In genomic region chr3:124786491-124787241, GRCh38 we compare ENCODE assay signal across 9 cellular contexts. TPM values are rescaled to one million over a fixed set of nuclear protein-coding genes. Genes with fewer than 3 reads are reported as not detected.
DNase-seq lines count a peak whose midpoint lies in the region; ATAC-seq and TF ChIP-seq lines count a peak whose summit lies in the region.
"Had no signal": no experiment of that assay in that cellular context is flagged by ENCODE, and none has a peak within 500 bp of the region (broad histone marks: within the 10 kb centered on the region; RNA-seq: fewer than 3 reads in every experiment).

No MANE protein-coding gene starts in this region.

- H3K27ac ChIP-seq in stomach smooth muscle (ENCODE audit: low read length) = peak overlapping the region; percentile 41
- no peak overlapping the region for H3K27ac ChIP-seq in CD8-positive, alpha-beta T cell (ENCODE audit: low read depth, low read length)

- peak; percentile 36 for DNase-seq in HFFc6
- DNase-seq in adipocyte (ENCODE audit: low read depth) = peak; percentile 71
- DNase-seq in inferior parietal cortex (ENCODE audit: extremely low spot score) = peak; percentile 66
- DNase-seq in CD8-positive, alpha-beta T cell = no peak
- DNase-seq in NCI-H187 treated with DMSO at 0.1 percent for 48 hours (lab: John Stamatoyannopoulos, UW) = no peak
- DNase-seq in HUDEP-2 (lab: John Stamatoyannopoulos, UW; ENCODE audit: unreplicated experiment in 76 of 76) = no peak
- DNase-seq: naive thymus-derived CD4-positive, alpha-beta T cell had no signal

- CTCF ChIA-PET in CD8-positive, alpha-beta T cell (lab: Charles Lee) = interaction anchor here (0.7 to 3.0 kb wide), 3 partner anchors 26 to 115 kb away, joined by 3 to 15 read pairs (median 13); no protein-coding TSS in a partner anchor

- H3K4me3 ChIP-seq in adipocyte (ENCODE audit: low read length) (no peak overlapping the region), stomach smooth muscle (ENCODE audit: low read length in 2 of 2) (no peak overlapping the region)
- no peak overlapping the region for H3K4me3 ChIP-seq in CD8-positive, alpha-beta T cell (ENCODE audit: low read depth, low read length)

- H3K9me3 ChIP-seq in adipocyte (ENCODE audit: control insufficient read depth, low read length) (no peaks in the 10 kb centered on the region), stomach smooth muscle (ENCODE audit: control insufficient read depth in 2 of 2, low read length in 2 of 2) (no peaks in the 10 kb centered on the region)
- H3K9me3 ChIP-seq in CD8-positive, alpha-beta T cell (ENCODE audit: low read length) = no peaks in the 10 kb centered on the region

- peak overlapping the region; percentile 71 for H3K27ac Mint-ChIP-seq in HFFc6
- H3K27ac Mint-ChIP-seq in CD8-positive, alpha-beta T cell = no peak overlapping the region

- H3K36me3 Mint-ChIP-seq in HFFc6 (ENCODE audit: low read depth) = peaks cover 5% of the 10 kb centered on the region; the same call in 1 of the 2 replicates
- no peaks in the 10 kb centered on the region for H3K36me3 Mint-ChIP-seq in CD8-positive, alpha-beta T cell
- H3K36me3 Mint-ChIP-seq: naive thymus-derived CD4-positive, alpha-beta T cell had no signal

- H3K9ac ChIP-seq in adipocyte (ENCODE audit: low read length) (peak overlapping the region; percentile 59), stomach smooth muscle (ENCODE audit: low read length in 2 of 2) (no peak overlapping the region)

- ATAC-seq in CD8-positive, alpha-beta T cell = no peak
- ATAC-seq in HG03520 (IDR thresholded peaks at IDR 0.05; ENCODE audit: unreplicated experiment) = no peak
- ATAC-seq: naive thymus-derived CD4-positive, alpha-beta T cell had no signal

- H3K27me3 ChIP-seq in adipocyte (replicated peaks; ENCODE audit: control insufficient read depth, insufficient read depth, low read length) (no peaks in the 10 kb centered on the region), stomach smooth muscle (ENCODE audit: control insufficient read depth in 1 of 2, insufficient read depth in 2 of 2, low read length in 2 of 2) (no peaks in the 10 kb centered on the region)
- H3K27me3 ChIP-seq in CD8-positive, alpha-beta T cell (ENCODE audit: insufficient read depth, low read length) = no peaks in the 10 kb centered on the region

- H3K4me1 ChIP-seq in adipocyte (ENCODE audit: control insufficient read depth, insufficient read depth, low read length) = peaks cover 36% of the 10 kb centered on the region
- peaks cover 24% of the 10 kb centered on the region for H3K4me1 ChIP-seq in stomach smooth muscle (ENCODE audit: control insufficient read depth, insufficient read depth, low read length)
- H3K4me1 ChIP-seq in CD8-positive, alpha-beta T cell (ENCODE audit: insufficient read depth, low read length) = no peaks in the 10 kb centered on the region

- POLR2A ChIA-PET in CD8-positive, alpha-beta T cell (lab: Charles Lee) = interaction anchor here (0.6 kb wide), 1 partner anchor 19 kb away, joined by 3 read pairs; no protein-coding TSS in a partner anchor

- H3K27me3 Mint-ChIP-seq in HFFc6 (ENCODE audit: insufficient read depth) = no peaks in the 10 kb centered on the region; the same call in 1 of the 2 replicates
- H3K27me3 Mint-ChIP-seq in CD8-positive, alpha-beta T cell (ENCODE audit: low read depth) = peaks cover 3% of the 10 kb centered on the region

- TF ChIP-seq CTCF in HFFc6 (IDR thresholded peaks at IDR 0.05) = peak; percentile 81
- no peak for TF ChIP-seq CTCF in CD8-positive, alpha-beta T cell (IDR thresholded peaks at IDR 0.05)

- H3K9me3 Mint-ChIP-seq in HFFc6 = no peaks in the 10 kb centered on the region
- H3K9me3 Mint-ChIP-seq in CD8-positive, alpha-beta T cell = no peaks in the 10 kb centered on the region
- H3K9me3 Mint-ChIP-seq: naive thymus-derived CD4-positive, alpha-beta T cell had no signal

- H3K4me3 Mint-ChIP-seq in HFFc6 = no peak overlapping the region
- H3K4me3 Mint-ChIP-seq in CD8-positive, alpha-beta T cell = no peak overlapping the region
- H3K4me3 Mint-ChIP-seq: naive thymus-derived CD4-positive, alpha-beta T cell had no signal

- peaks cover 53% of the 10 kb centered on the region for H3K4me1 Mint-ChIP-seq in HFFc6 (ENCODE audit: low read depth)
- H3K4me1 Mint-ChIP-seq in CD8-positive, alpha-beta T cell (ENCODE audit: low read depth) = no peaks in the 10 kb centered on the region

- H3K36me3 ChIP-seq in adipocyte (ENCODE audit: control insufficient read depth, insufficient read depth, low read length, severe bottlenecking) (peaks cover 15% of the 10 kb centered on the region), stomach smooth muscle (ENCODE audit: control insufficient read depth in 2 of 2, insufficient read depth in 2 of 2, low read length in 2 of 2) (peaks cover 0 to 4% of the 10 kb centered on the region in 2 donors)
- H3K36me3 ChIP-seq in CD8-positive, alpha-beta T cell (ENCODE audit: insufficient read depth, low read length) = no peaks in the 10 kb centered on the region

- intact Hi-C loops in CD8-positive, alpha-beta T cell (cut with DNase I, micrococcal nuclease) = loop anchor here in 1 of 2 experiments (1.0 kb wide), 1 partner anchor 115 kb away; no protein-coding TSS in a partner anchor

RNA-seq across cellular contexts. Expression of gene UMPS, which starts 56.4 kb away (rescaled TPM):
- 10 to 100 TPM; 25.2 to 39.6 (median 28.4) TPM for total RNA-seq in HFFc6 (2021; fragmentation: NEBNext Ultra II Directional; extraction: Animal tissue kit (Norgen Biotek cat#: 25700))
- 10 to 100 TPM; 16.7 to 19.8 TPM for total RNA-seq in CD8-positive, alpha-beta T cell

Comparison
In these comparisons a context has a peak if more than half of its experiments do, and no peak if none do; other contexts are left out.
1. DNase-seq: peak in HFFc6 (single experiment), adipocyte (single experiment) and inferior parietal cortex (single experiment); none in CD8-positive, alpha-beta T cell (0 of 7), NCI-H187 treated with DMSO at 0.1 percent for 48 hours (single experiment) and HUDEP-2 (0 of 76).